ENCODE assay signal across 28 cellular contexts in the genomic region with DNA sequence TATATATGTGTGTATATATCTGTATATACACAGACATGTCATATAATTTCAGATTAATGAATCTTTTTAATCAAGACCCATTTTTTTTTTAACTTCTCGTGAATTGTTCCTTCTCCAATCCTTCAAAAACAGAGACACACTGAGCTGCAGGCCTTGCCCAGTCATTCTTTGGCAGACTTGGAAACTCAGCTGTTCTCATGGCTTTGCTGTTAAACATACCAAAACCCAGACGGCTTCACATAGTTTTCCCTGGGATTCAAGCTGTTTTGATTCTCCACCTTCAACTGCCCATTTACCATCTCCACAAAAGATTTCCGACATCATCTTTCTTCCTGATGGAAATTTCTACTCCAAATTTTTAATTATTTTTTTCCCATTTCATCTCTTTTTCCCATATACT.
"Had no signal": no experiment of that assay in that cellular context is flagged by ENCODE, and none has a peak within 500 bp of the region (broad histone marks: within the 10 kb centered on the region; RNA-seq: fewer than 3 reads in every experiment).

No MANE protein-coding gene starts in this region.

- H3K4me2 ChIP-seq: KMS-11 had no signal

- H3K36me3 Mint-ChIP-seq: activated naive CD8-positive, alpha-beta T cell had no signal

- DNase-seq: activated CD4-positive, alpha-beta memory T cell treated with anti-CD3 and anti-CD28 coated beads, Interleukin-2, amount 10 ng/mL, durations not matched to agents 7 days and 5 days; activated CD4-positive, alpha-beta T cell treated with anti-CD3 and anti-CD28 coated beads for 36 hours; activated CD4-positive, alpha-beta T cell treated with anti-CD3 and anti-CD28 coated beads, Interleukin-2, amount 50 U/mL, for 1 hour; activated CD4-positive, CD25-positive, alpha-beta regulatory T cell; activated gamma-delta T cell; activated naive CD4-positive, alpha-beta T cell treated with anti-CD3 and anti-CD28 coated beads for 36 hours; activated T-cell treated with anti-CD3 and anti-CD28 coated beads for 4 hours; activated T-cell treated with anti-CD3 and anti-CD28 coated beads, Interleukin-2, amount 50 U/mL, for 48 hours; amygdala; caudate nucleus; MM.1S; NCI-H1105; NCI-H1436 treated with DMSO at 0.1 percent for 48 hours; NCI-H187; NCI-H2081; NCI-H526; NCI-H774; OCI-M1; RPMI8226; T-helper 1 cell had no signal

- H3K27me3 Mint-ChIP-seq: activated CD4-positive, alpha-beta memory T cell treated with anti-CD3 and anti-CD28 coated beads, Interleukin-2, amount 10 ng/mL, durations not matched to agents 7 days and 5 days had no signal

- H3K27me3 ChIP-seq: breast epithelium had no signal

- H3K27ac Mint-ChIP-seq: activated CD4-positive, alpha-beta memory T cell treated with anti-CD3 and anti-CD28 coated beads, Interleukin-2, amount 10 ng/mL, durations not matched to agents 7 days and 5 days; activated CD4-positive, alpha-beta T cell treated with anti-CD3 and anti-CD28 coated beads for 36 hours; activated naive CD4-positive, alpha-beta T cell treated with anti-CD3 and anti-CD28 coated beads for 36 hours; activated naive CD8-positive, alpha-beta T cell; activated T-helper 17 cell treated with anti-CD3 and anti-CD28 coated beads, Interleukin-2, amount 50 U/mL, for 72 hours had no signal

- ATAC-seq: activated CD4-positive, alpha-beta T cell treated with anti-CD3 and anti-CD28 coated beads for 36 hours; activated T-helper 17 cell treated with anti-CD3 and anti-CD28 coated beads, Interleukin-2, amount 50 U/mL, for 72 hours; Panc1; Right ventricle myocardium inferior had no signal

- H3K9me3 ChIP-seq: breast epithelium had no signal

- H3K9me3 Mint-ChIP-seq: activated T-helper 17 cell treated with anti-CD3 and anti-CD28 coated beads, Interleukin-2, amount 50 U/mL, for 72 hours had no signal

- H3K9ac ChIP-seq: KMS-11 had no signal

- H3K36me3 ChIP-seq: breast epithelium had no signal

- H3K4me3 Mint-ChIP-seq: activated CD4-positive, alpha-beta memory T cell treated with anti-CD3 and anti-CD28 coated beads, Interleukin-2, amount 10 ng/mL, durations not matched to agents 7 days and 5 days; activated CD4-positive, alpha-beta T cell treated with anti-CD3 and anti-CD28 coated beads for 36 hours; activated naive CD4-positive, alpha-beta T cell treated with anti-CD3 and anti-CD28 coated beads for 36 hours; activated naive CD8-positive, alpha-beta T cell; activated T-helper 17 cell treated with anti-CD3 and anti-CD28 coated beads, Interleukin-2, amount 50 U/mL, for 72 hours had no signal

- H3K4me1 ChIP-seq: breast epithelium had no signal

- H3K4me3 ChIP-seq: breast epithelium, SK-N-MC had no signal

- H3K4me1 Mint-ChIP-seq: activated CD4-positive, alpha-beta memory T cell treated with anti-CD3 and anti-CD28 coated beads, Interleukin-2, amount 10 ng/mL, durations not matched to agents 7 days and 5 days; activated CD4-positive, alpha-beta T cell treated with anti-CD3 and anti-CD28 coated beads for 36 hours; activated T-helper 17 cell treated with anti-CD3 and anti-CD28 coated beads, Interleukin-2, amount 50 U/mL, for 72 hours had no signal

- H3K27ac ChIP-seq: breast epithelium, KMS-11, SK-N-MC, VCaP had no signal
